Comparison of ENCODE assay signal across 8 cellular contexts in the genomic region with DNA sequence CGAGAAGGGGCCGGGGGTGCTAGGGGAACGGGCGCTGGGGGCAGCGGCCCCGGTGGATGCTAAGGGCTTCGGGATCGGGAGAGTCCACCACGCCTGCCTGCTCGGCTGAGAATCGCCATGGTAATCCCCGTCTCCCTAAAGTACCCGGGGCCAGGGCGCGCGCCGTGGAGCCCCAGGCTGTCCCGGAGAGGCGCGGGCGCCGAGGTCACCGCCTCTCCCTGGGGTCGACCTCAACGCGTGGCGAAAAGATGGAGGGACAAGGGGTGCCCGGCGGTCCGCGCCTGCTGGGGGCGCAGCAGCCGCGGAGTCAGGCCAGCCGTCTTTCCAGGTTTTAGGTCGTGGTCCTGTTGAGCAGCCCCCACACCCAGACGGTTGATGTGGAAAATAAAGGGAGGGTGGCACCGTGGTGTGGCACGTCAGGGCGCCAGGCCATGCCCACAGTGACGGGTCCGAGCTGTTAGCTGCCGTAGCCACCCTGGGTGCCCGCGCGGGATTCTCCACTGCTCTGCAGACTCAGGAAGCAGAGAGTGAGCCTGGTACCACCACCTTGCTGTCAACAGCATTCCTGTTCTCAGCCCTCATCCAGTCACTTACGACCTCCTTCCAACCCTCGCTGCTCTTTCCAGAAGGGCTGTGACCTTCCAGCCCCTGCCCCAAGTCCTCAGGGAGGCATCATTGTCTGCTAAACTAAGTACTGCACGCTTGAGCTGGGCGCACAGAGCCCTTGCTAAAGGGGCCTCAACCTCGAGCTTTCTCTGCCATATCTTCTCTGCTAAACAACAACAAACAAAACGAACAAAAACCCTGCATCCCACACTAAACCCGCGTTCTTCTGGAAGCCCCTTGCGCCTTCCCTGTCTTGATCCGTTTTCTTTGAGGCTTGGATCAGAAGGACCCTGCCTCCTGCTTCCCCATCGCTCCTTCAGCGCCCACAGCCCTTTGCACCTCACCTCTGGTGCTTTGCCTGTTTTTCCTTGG. TPM values are rescaled to one million over a fixed set of nuclear protein-coding genes. Genes with fewer than 3 reads are reported as not detected.
A peak's percentile ranks its signal among the peaks of the same experiment; 100 is the strongest.
DNase-seq lines count a peak whose midpoint lies in the region; ATAC-seq and TF ChIP-seq lines count a peak whose summit lies in the region.

No MANE protein-coding gene starts in this region.

- H3K27me3 Mint-ChIP-seq in HFFc6 (ENCODE audit: insufficient read depth), result peaks cover 35% of the 10 kb centered on the region

- peaks cover 2% of the 10 kb centered on the region for H3K4me1 Mint-ChIP-seq in HFFc6 (ENCODE audit: low read depth)

- H3K27me3 ChIP-seq in SK-N-SH (ENCODE audit: insufficient read depth), result no peaks in the 10 kb centered on the region
- H3K27me3 ChIP-seq in colonic mucosa, result peaks cover 5% of the 10 kb centered on the region
- H3K27me3 ChIP-seq in mononuclear cell (ENCODE audit: insufficient read depth, low read length), result no peaks in the 10 kb centered on the region

- TF ChIP-seq CTCF in HFFc6 (IDR thresholded peaks at IDR 0.05) (no peak), SK-N-SH (IDR thresholded peaks at IDR 0.05) (peak; percentile 39), colonic mucosa (IDR thresholded peaks at IDR 0.05) (no peak)

- peak overlapping the region; percentile 76 for H3K4me2 ChIP-seq in SK-N-SH

- H3K27ac Mint-ChIP-seq in HFFc6, result no peak overlapping the region

- H4K20me1 ChIP-seq in SK-N-SH (ENCODE audit: insufficient read depth), result no peaks in the 10 kb centered on the region

- TF ChIP-seq EP300 in SK-N-SH (IDR thresholded peaks at IDR 0.05; ENCODE audit: borderline replicate concordance in 1 of 2, low read depth in 1 of 2, low read length in 1 of 2), result no peak

- ATAC-seq in HG03520 (IDR thresholded peaks at IDR 0.05; ENCODE audit: unreplicated experiment), result no peak

- no peaks in the 10 kb centered on the region for H3K36me3 ChIP-seq in SK-N-SH (replicated peaks in 1 of 2; ENCODE audit: control insufficient read depth in 1 of 2, insufficient read depth in 2 of 2, low read length in 1 of 2)
- no peaks in the 10 kb centered on the region for H3K36me3 ChIP-seq in colonic mucosa

- H3K4me1 ChIP-seq in SK-N-SH (ENCODE audit: control insufficient read depth in 1 of 2, insufficient read depth in 2 of 2, low read depth in 1 of 2, low read length in 1 of 2) (peaks cover 0 to 7% of the 10 kb centered on the region in 2 experiments; a peak in 1 of 4 replicates), colonic mucosa (no peaks in the 10 kb centered on the region), mononuclear cell (ENCODE audit: insufficient read depth, low read length) (peaks cover 14% of the 10 kb centered on the region)

- no peaks in the 10 kb centered on the region for H3F3A ChIP-seq in SK-N-SH (replicated peaks; ENCODE audit: insufficient read depth)

- no peaks in the 10 kb centered on the region for H3K9me2 ChIP-seq in SK-N-SH

- peak; percentile 24; the same call in 1 of the 2 replicates for TF ChIP-seq RAD21 in SK-N-SH (IDR thresholded peaks at IDR 0.05; ENCODE audit: low read length)

- WGBS in SK-N-SH (ENCODE audit: low lambda C conversion rate), result 36% methylated on average over 48 of the region's 58 CpGs

- peak overlapping the region; percentile 48; the same call in 1 of the 2 replicates for H3K9ac ChIP-seq in SK-N-SH
- H3K9ac ChIP-seq in colonic mucosa (ENCODE audit: low read depth in 2 of 2, low read length in 2 of 2), result peak overlapping the region in 1 of 2 donors; percentile 43

- H3K27ac ChIP-seq in SK-N-SH (ENCODE audit: low read depth in 2 of 2, low read length in 1 of 2) (no peak overlapping the region), colonic mucosa (no peak overlapping the region)

- no peaks in the 10 kb centered on the region for H3K79me2 ChIP-seq in SK-N-SH (ENCODE audit: insufficient read depth)

- peak overlapping the region; percentile 43 for H3K4me3 Mint-ChIP-seq in HFFc6

- POLR2A ChIA-PET in SK-N-SH (lab: Yijun Ruan, JAX), result interaction anchor here (1.0 kb wide), 1 partner anchor 109 kb away, joined by 3 read pairs; no protein-coding TSS in a partner anchor

- intact Hi-C loops in colonic mucosa (cut with DNase I), result no loop called here

- peak overlapping the region; percentile 98 for H2AFZ ChIP-seq in SK-N-SH (ENCODE audit: low read depth)

- CTCF ChIA-PET in SK-N-SH (lab: Yijun Ruan, JAX), result interaction anchor here (0.6 to 3.9 kb wide), 20 partner anchors 11 to 160 kb away, joined by 3 to 19 read pairs (median 3); no protein-coding TSS in a partner anchor

- no peaks in the 10 kb centered on the region for H3K36me3 Mint-ChIP-seq in HFFc6 (ENCODE audit: low read depth)

- H3K9me3 Mint-ChIP-seq in HFFc6, result no peaks in the 10 kb centered on the region

- DNase-seq in Daoy (ENCODE audit: low read depth), result peak; percentile 28
- no peak for DNase-seq in HFFc6
- DNase-seq in SK-N-SH, result peak; percentile 90
- no peak for DNase-seq in colonic mucosa
- no peak for DNase-seq in NAMALWA (ENCODE audit: low spot score)
- DNase-seq in NCI-H1417 treated with DMSO at 0.1 percent for 48 hours (lab: John Stamatoyannopoulos, UW), result no peak

- H3K9me3 ChIP-seq in SK-N-SH (no peaks in the 10 kb centered on the region), colonic mucosa (no peaks in the 10 kb centered on the region), mononuclear cell (ENCODE audit: low read depth, low read length) (no peaks in the 10 kb centered on the region)

- H3K4me3 ChIP-seq in SK-N-SH (ENCODE audit: low read depth in 2 of 2, low read length in 1 of 2) (peak overlapping the region; percentile 54 to 73), colonic mucosa (peak overlapping the region; percentile 46), mononuclear cell (ENCODE audit: low read length) (peak overlapping the region; percentile 40)

TF ChIP-seq in SK-N-SH, 30 proteins besides CTCF, POLR2A, EP300 and RAD21:
- TF ChIP-seq, protein P1, sequence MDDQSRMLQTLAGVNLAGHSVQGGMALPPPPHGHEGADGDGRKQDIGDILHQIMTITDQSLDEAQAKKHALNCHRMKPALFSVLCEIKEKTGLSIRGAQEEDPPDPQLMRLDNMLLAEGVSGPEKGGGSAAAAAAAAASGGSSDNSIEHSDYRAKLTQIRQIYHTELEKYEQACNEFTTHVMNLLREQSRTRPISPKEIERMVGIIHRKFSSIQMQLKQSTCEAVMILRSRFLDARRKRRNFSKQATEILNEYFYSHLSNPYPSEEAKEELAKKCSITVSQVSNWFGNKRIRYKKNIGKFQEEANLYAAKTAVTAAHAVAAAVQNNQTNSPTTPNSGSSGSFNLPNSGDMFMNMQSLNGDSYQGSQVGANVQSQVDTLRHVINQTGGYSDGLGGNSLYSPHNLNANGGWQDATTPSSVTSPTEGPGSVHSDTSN (IDR thresholded peaks at IDR 0.05), result no peak
- TF ChIP-seq SMC3 (IDR thresholded peaks at IDR 0.05; ENCODE audit: low read depth, low read length) (no peak), FOSL2 (IDR thresholded peaks at IDR 0.05; ENCODE audit: borderline replicate concordance, low read depth) (no peak), JUND (IDR thresholded peaks at IDR 0.05) (no peak), TEAD4 (IDR thresholded peaks at IDR 0.05; ENCODE audit: borderline replicate concordance, insufficient read depth) (no peak), GABPA (IDR thresholded peaks at IDR 0.05; ENCODE audit: low read depth) (no peak)

RNA-seq across cellular contexts. Expression of a gene that starts 0.7 kb away (rescaled TPM):
- total RNA-seq in Daoy (2014; rRNA removed; shearing (Covaris generic)), result 2.2 and 2.7 TPM in 2 replicates
- not detected for total RNA-seq in HFFc6 (2021; fragmentation: NEBNext Ultra II Directional; extraction: Animal tissue kit (Norgen Biotek cat#: 25700))
- 5.8 and 8.1 TPM in 2 replicates for polyA plus RNA-seq in SK-N-SH (2012; rRNA removed)
- 10.6 and 12.8 TPM in 2 replicates for polyA plus RNA-seq in SK-N-SH (2012; cell fraction: cytosol; rRNA removed)
- polyA plus RNA-seq in SK-N-SH (2012; cell fraction: nucleus; rRNA removed), result 3.7 and 3.9 TPM in 2 replicates
- total RNA-seq in colonic mucosa (under 1 TPM in 1 of 2 donors, not detected in 1; 0.32 TPM), mononuclear cell (0.31 TPM)

Comparison
In these comparisons a context has a peak if more than half of its experiments do, and no peak if none do; other contexts are left out.
1. DNase-seq: peak in Daoy (single experiment) and SK-N-SH (single experiment); none in HFFc6 (single experiment), colonic mucosa (single experiment), NAMALWA (single experiment) and NCI-H1417 treated with DMSO at 0.1 percent for 48 hours (single experiment).
2. Peak in every context shown above with its lines, with median percentiles within 50 percentile points of each other: H3K4me3 ChIP-seq.